14 cellular contexts compared by ENCODE assay signal in genomic region chr9:86304236-86304730, GRCh38. TPM values are rescaled to one million over a fixed set of nuclear protein-coding genes. Genes with fewer than 3 reads are reported as not detected.
DNase-seq lines count a peak whose midpoint lies in the region; ATAC-seq and TF ChIP-seq lines count a peak whose summit lies in the region.
"Had no signal": no experiment of that assay in that cellular context is flagged by ENCODE, and none has a peak within 500 bp of the region (broad histone marks: within the 10 kb centered on the region; RNA-seq: fewer than 3 reads in every experiment).

No MANE protein-coding gene starts in this region.

- H3K27me3 ChIP-seq in gastrocnemius medialis (no peaks in the 10 kb centered on the region), tibial artery (no peaks in the 10 kb centered on the region)
- H3K27me3 ChIP-seq: colonic mucosa had no signal

- intact Hi-C loops in gastrocnemius medialis (cut with DNase I; ENCODE audit: low total_unique reads) (no loop called here), tibial artery (cut with DNase I; ENCODE audit: low total_unique reads) (no loop called here)

- H3K27ac ChIP-seq in gastrocnemius medialis (peak overlapping the region in 3 of 4 donors; percentile 9 to 41 (median 24)), tibial artery (no peak overlapping the region)
- H3K27ac ChIP-seq: colonic mucosa had no signal

- in situ Hi-C loops in gastrocnemius medialis (cut with MboI; ENCODE audit: low sequenced_read_pairs in 4 of 4): no loop called here

- ATAC-seq in effector memory CD8-positive, alpha-beta T cell (replicated peaks): no peak
- no peak for ATAC-seq in gastrocnemius medialis
- ATAC-seq: HepG2 had no signal

- H3K4me3 ChIP-seq in gastrocnemius medialis (no peak overlapping the region), tibial artery (no peak overlapping the region)
- H3K4me3 ChIP-seq: colonic mucosa had no signal

- H3K4me3 Mint-ChIP-seq in activated T-cell treated with anti-CD3 and anti-CD28 coated beads, Interleukin-2, amount 50 U/mL, for 24 hours: no peak overlapping the region
- H3K4me3 Mint-ChIP-seq in effector memory CD8-positive, alpha-beta T cell: no peak overlapping the region

- no peaks in the 10 kb centered on the region for H3K9me3 Mint-ChIP-seq in activated T-cell treated with anti-CD3 and anti-CD28 coated beads, Interleukin-2, amount 50 U/mL, for 24 hours
- H3K9me3 Mint-ChIP-seq in effector memory CD8-positive, alpha-beta T cell: no peaks in the 10 kb centered on the region

- TF ChIP-seq POLR2A in gastrocnemius medialis (IDR thresholded peaks at IDR 0.05): no peak

- TF ChIP-seq CTCF in gastrocnemius medialis (IDR thresholded peaks at IDR 0.05 in 4 of 5, conservative IDR thresholded peaks at IDR 0.05 in 1 of 5) (no peak), tibial artery (IDR thresholded peaks at IDR 0.05) (no peak)

- H3K4me1 Mint-ChIP-seq in activated T-cell treated with anti-CD3 and anti-CD28 coated beads, Interleukin-2, amount 50 U/mL, for 24 hours (ENCODE audit: low read depth): peaks cover 35% of the 10 kb centered on the region
- H3K4me1 Mint-ChIP-seq in effector memory CD8-positive, alpha-beta T cell (ENCODE audit: low read depth in 2 of 2): peaks cover 11 to 18% of the 10 kb centered on the region in 2 donors

- no peaks in the 10 kb centered on the region for H3K27me3 Mint-ChIP-seq in activated T-cell treated with anti-CD3 and anti-CD28 coated beads, Interleukin-2, amount 50 U/mL, for 24 hours
- no peaks in the 10 kb centered on the region for H3K27me3 Mint-ChIP-seq in effector memory CD8-positive, alpha-beta T cell

- H3K27ac Mint-ChIP-seq in activated T-cell treated with anti-CD3 and anti-CD28 coated beads, Interleukin-2, amount 50 U/mL, for 24 hours: peak overlapping the region; percentile 95
- peak overlapping the region; percentile 21 to 25 for H3K27ac Mint-ChIP-seq in effector memory CD8-positive, alpha-beta T cell

- H3K36me3 ChIP-seq in gastrocnemius medialis: peaks cover 3 to 94% of the 10 kb centered on the region in 2 donors
- H3K36me3 ChIP-seq in tibial artery: peaks cover 64 to 99% (median 94%) of the 10 kb centered on the region in 3 donors

- H3K9me3 ChIP-seq in gastrocnemius medialis (no peaks in the 10 kb centered on the region), tibial artery (no peaks in the 10 kb centered on the region)
- H3K9me3 ChIP-seq: colonic mucosa had no signal

- H3K4me1 ChIP-seq in gastrocnemius medialis (peaks cover 14 to 38% of the 10 kb centered on the region in 2 donors), tibial artery (no peaks in the 10 kb centered on the region)
- H3K4me1 ChIP-seq: colonic mucosa had no signal

- DNase-seq in activated T-cell treated with anti-CD3 and anti-CD28 coated beads, Interleukin-2, amount 50 U/mL, for 24 hours: no peak
- DNase-seq in activated T-cell treated with anti-CD3 and anti-CD28 coated beads, Interleukin-2, amount 50 U/mL, for 1 hour: no peak
- DNase-seq in Kasumi-1 (lab: John Stamatoyannopoulos, UW): peak; percentile 24 to 41
- DNase-seq in effector memory CD8-positive, alpha-beta T cell: no peak
- DNase-seq in gastrocnemius medialis: no peak
- DNase-seq in NCI-H1436 treated with DMSO at 0.1 percent for 48 hours (lab: John Stamatoyannopoulos, UW): no peak
- DNase-seq in tibial artery: no peak
- DNase-seq in putamen (ENCODE audit: low spot score): no peak
- DNase-seq: colonic mucosa; COR-L47; foreskin fibroblast; NCI-H2081 treated with DMSO at 0.1 percent for 48 hours; stimulated activated CD4-positive, alpha-beta T cell treated with anti-CD3 and anti-CD28 coated beads, Interleukin-1b, Interleukin-23, amount 100 ng/mL, for 48 hours had no signal

- H3K36me3 Mint-ChIP-seq in activated T-cell treated with anti-CD3 and anti-CD28 coated beads, Interleukin-2, amount 50 U/mL, for 24 hours (ENCODE audit: low read depth): peaks cover 89% of the 10 kb centered on the region
- H3K36me3 Mint-ChIP-seq in effector memory CD8-positive, alpha-beta T cell (ENCODE audit: insufficient read depth): peaks cover 92% of the 10 kb centered on the region

RNA-seq across cellular contexts. Expression of gene ISCA1, which starts 21.9 kb away (rescaled TPM):
- 100 to 1,000 TPM in 1 of 4 donors, 10 to 100 TPM in 3; 59.8 to 115 (median 89.9) TPM for total RNA-seq in gastrocnemius medialis

RNA-seq across cellular contexts. Expression of gene C9orf153, which starts 44.8 kb away (rescaled TPM):
- under 1 TPM in 2 of 4 donors, not detected in 2; 0.17 to 0.87 TPM for total RNA-seq in gastrocnemius medialis
- total RNA-seq: colonic mucosa had no signal

RNA-seq across cellular contexts. Expression of gene TUT7, which starts 49.9 kb away (rescaled TPM):
- total RNA-seq in gastrocnemius medialis: 10 to 100 TPM; 15.4 to 89.1 (median 38.6) TPM

Comparison
In these comparisons a context has a peak if more than half of its experiments do, and no peak if none do; other contexts are left out.
1. DNase-seq: peak in Kasumi-1 (2 of 2); none in activated T-cell treated with anti-CD3 and anti-CD28 coated beads, Interleukin-2, amount 50 U/mL, for 24 hours (single experiment), activated T-cell treated with anti-CD3 and anti-CD28 coated beads, Interleukin-2, amount 50 U/mL, for 1 hour (single experiment), effector memory CD8-positive, alpha-beta T cell (0 of 3), gastrocnemius medialis (0 of 2), NCI-H1436 treated with DMSO at 0.1 percent for 48 hours (single experiment), tibial artery (0 of 2) and putamen (single experiment).
2. H3K27ac ChIP-seq: peak in gastrocnemius medialis (3 of 4); none in tibial artery (0 of 2).